Comparison of ENCODE assay signal across 36 cellular contexts in the genomic region with DNA sequence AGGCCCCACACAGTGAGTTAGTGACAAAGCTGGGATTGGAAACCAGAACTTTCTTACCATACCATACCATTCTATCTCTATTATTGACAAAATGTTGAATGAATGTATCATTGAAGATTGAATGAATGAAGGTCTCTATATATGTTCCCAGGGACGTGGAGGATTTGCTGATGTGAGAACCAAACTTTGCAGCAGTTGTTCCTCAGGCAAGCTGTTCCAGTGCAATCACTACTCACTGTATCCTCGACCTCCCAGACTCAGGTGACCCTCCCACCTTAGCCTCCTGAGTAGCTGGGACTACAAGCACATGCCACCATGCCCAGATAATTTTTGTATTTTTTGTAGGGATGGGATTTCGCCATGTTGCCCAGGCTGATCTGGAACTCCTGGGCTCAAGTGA. TPM values are rescaled to one million over a fixed set of nuclear protein-coding genes. Genes with fewer than 3 reads are reported as not detected.
"Had no signal": no experiment of that assay in that cellular context is flagged by ENCODE, and none has a peak within 500 bp of the region (broad histone marks: within the 10 kb centered on the region; RNA-seq: fewer than 3 reads in every experiment).

No MANE protein-coding gene starts in this region.

- FAIRE-seq: astrocyte, bronchial epithelial cell had no signal

- H3K27ac Mint-ChIP-seq: activated B cell treated with CpG ODN at 0.5 μM for 24 hours; activated naive CD4-positive, alpha-beta T cell treated with anti-CD3 and anti-CD28 coated beads, Interleukin-2, amount 10 ng/mL, durations not matched to agents 7 days and 5 days; activated T-cell treated with anti-CD3 and anti-CD28 coated beads, Interleukin-2, amount 50 U/mL, for 24 hours; activated T-cell treated with anti-CD3 and anti-CD28 coated beads, Interleukin-2, amount 50 U/mL, for 72 hours; effector memory CD8-positive, alpha-beta T cell; T-helper 17 cell; T-helper 2 cell treated with Interferon-gamma antibody and Interleukin-4, amounts not matched to agents 5 μg/mL and 100 μg/mL, for 36 hours had no signal

- H3K4me1 Mint-ChIP-seq: activated B cell treated with CpG ODN at 0.5 μM for 24 hours; central memory CD8-positive, alpha-beta T cell had no signal

- H3K4me1 ChIP-seq: esophagus muscularis mucosa, gastroesophageal sphincter, heart right ventricle had no signal

- H3K36me3 ChIP-seq: brain microvascular endothelial cell, esophagus muscularis mucosa, gastroesophageal sphincter, heart right ventricle, WERI-Rb-1 had no signal

- H3K27ac ChIP-seq: brain microvascular endothelial cell, esophagus muscularis mucosa, foreskin keratinocyte, gastroesophageal sphincter, heart right ventricle, WERI-Rb-1 had no signal

- H3K4me3 Mint-ChIP-seq: activated B cell treated with CpG ODN at 0.5 μM for 24 hours; activated naive CD4-positive, alpha-beta T cell treated with anti-CD3 and anti-CD28 coated beads, Interleukin-2, amount 10 ng/mL, durations not matched to agents 7 days and 5 days; activated T-cell treated with anti-CD3 and anti-CD28 coated beads, Interleukin-2, amount 50 U/mL, for 24 hours; activated T-cell treated with anti-CD3 and anti-CD28 coated beads, Interleukin-2, amount 50 U/mL, for 72 hours; central memory CD8-positive, alpha-beta T cell; effector memory CD8-positive, alpha-beta T cell; T-helper 17 cell; T-helper 2 cell treated with Interferon-gamma antibody and Interleukin-4, amounts not matched to agents 5 μg/mL and 100 μg/mL, for 36 hours had no signal

- H3K36me3 Mint-ChIP-seq: activated naive CD4-positive, alpha-beta T cell treated with anti-CD3 and anti-CD28 coated beads, Interleukin-2, amount 10 ng/mL, durations not matched to agents 7 days and 5 days had no signal

- ATAC-seq: activated CD4-positive, CD25-positive, alpha-beta regulatory T cell treated with anti-CD3 and anti-CD28 coated beads, Interleukin-2, amount 50 U/mL, for 24 hours; effector memory CD8-positive, alpha-beta T cell; foreskin keratinocyte; gastroesophageal sphincter; heart right ventricle; T-helper 17 cell had no signal

- H3K9me3 ChIP-seq: esophagus muscularis mucosa, gastroesophageal sphincter, heart right ventricle had no signal

- H3K27me3 ChIP-seq: brain microvascular endothelial cell, foreskin keratinocyte had no signal

- H3K9me3 Mint-ChIP-seq: activated B cell treated with CpG ODN at 0.5 μM for 24 hours; activated naive CD4-positive, alpha-beta T cell treated with anti-CD3 and anti-CD28 coated beads, Interleukin-2, amount 10 ng/mL, durations not matched to agents 7 days and 5 days; activated T-cell treated with anti-CD3 and anti-CD28 coated beads, Interleukin-2, amount 50 U/mL, for 24 hours; activated T-cell treated with anti-CD3 and anti-CD28 coated beads, Interleukin-2, amount 50 U/mL, for 72 hours; central memory CD8-positive, alpha-beta T cell; effector memory CD8-positive, alpha-beta T cell; T-helper 2 cell treated with Interferon-gamma antibody and Interleukin-4, amounts not matched to agents 5 μg/mL and 100 μg/mL, for 36 hours had no signal

- DNase-seq: activated B cell treated with CpG ODN at 0.5 μM for 24 hours; activated CD4-positive, alpha-beta T cell treated with anti-CD3 and anti-CD28 coated beads for 48 hours; activated CD4-positive, alpha-beta T cell treated with anti-CD3 and anti-CD28 coated beads, Interleukin-2, amount 50 U/mL, for 1 hour; activated CD4-positive, alpha-beta T cell treated with anti-CD3 and anti-CD28 coated beads, Interleukin-2, amount 50 U/mL, for 48 hours; activated CD8-positive, alpha-beta memory T cell treated with anti-CD3 and anti-CD28 coated beads, Interleukin-2, amount 50 U/mL, for 48 hours; activated gamma-delta T cell; activated naive CD4-positive, alpha-beta T cell; activated naive CD4-positive, alpha-beta T cell treated with anti-CD3 and anti-CD28 coated beads, Interleukin-2, amount 10 ng/mL, durations not matched to agents 7 days and 5 days; activated T-cell treated with anti-CD3 and anti-CD28 coated beads for 4 hours; activated T-cell treated with anti-CD3 and anti-CD28 coated beads, Interleukin-2, amount 50 U/mL, for 24 hours; activated T-cell treated with anti-CD3 and anti-CD28 coated beads, Interleukin-2, amount 50 U/mL, for 72 hours; amniotic stem cell; anterior cingulate cortex; brain microvascular endothelial cell; cortex of kidney; dermis blood vessel endothelial cell; effector CD4-positive, alpha-beta T cell; effector memory CD8-positive, alpha-beta T cell; erythroblast; foreskin keratinocyte; heart right ventricle; T-helper 1 cell; T-helper 17 cell; T1000; WERI-Rb-1 had no signal

- H3K4me3 ChIP-seq: esophagus muscularis mucosa, gastroesophageal sphincter, heart right ventricle had no signal

RNA-seq across cellular contexts. Expression of a gene that starts 11.6 kb away (rescaled TPM):
- total RNA-seq: activated B cell treated with CpG ODN at 0.5 μM for 24 hours; activated T-cell treated with anti-CD3 and anti-CD28 coated beads, Interleukin-2, amount 50 U/mL, for 72 hours; bronchial epithelial cell; cardiac septum; cerebellum; dermis blood vessel endothelial cell; esophagus muscularis mucosa; foreskin keratinocyte; gastroesophageal sphincter; T-helper 17 cell had no signal
- polyA plus RNA-seq: adipose tissue, foreskin keratinocyte, heart right ventricle had no signal

RNA-seq across cellular contexts. Expression of a gene that starts 26.5 kb away (rescaled TPM):
- total RNA-seq: activated B cell treated with CpG ODN at 0.5 μM for 24 hours, astrocyte, bronchial epithelial cell, cardiac septum, cerebellum, dermis blood vessel endothelial cell, esophagus muscularis mucosa, foreskin keratinocyte, glomerular endothelial cell, T-helper 17 cell had no signal
- polyA plus RNA-seq: foreskin keratinocyte had no signal

RNA-seq across cellular contexts. Expression of a gene that starts 45.1 kb away (rescaled TPM):
- total RNA-seq: cardiac septum, dermis blood vessel endothelial cell, glomerular endothelial cell had no signal
